35 cellular contexts compared by ENCODE assay signal in genomic region chr2:149371476-149371875, GRCh38.
"Had no signal": no experiment of that assay in that cellular context is flagged by ENCODE, and none has a peak within 500 bp of the region (broad histone marks: within the 10 kb centered on the region; RNA-seq: fewer than 3 reads in every experiment).

No MANE protein-coding gene starts in this region.

- H3K9me3 ChIP-seq: MG63 had no signal

- H3K27me3 ChIP-seq: MG63 had no signal

- H3K36me3 ChIP-seq: MG63 had no signal

- DNase-seq: Karpas-422, Kasumi-1, MG63, MM.1S, MV-4-11, NCI-H1048, NCI-H1092, NCI-H1092 treated with DMSO at 0.1 percent for 48 hours, NCI-H1105, NCI-H1105 treated with DMSO at 0.1 percent for 48 hours, NCI-H1417, NCI-H1417 treated with DMSO at 0.1 percent for 48 hours, NCI-H1436, NCI-H1436 treated with DMSO at 0.1 percent for 48 hours, NCI-H146, NCI-H1694, NCI-H1694 treated with DMSO at 0.1 percent for 48 hours, NCI-H187, NCI-H187 treated with DMSO at 0.1 percent for 48 hours, NCI-H1930, NCI-H2029, NCI-H2029 treated with DMSO at 0.1 percent for 48 hours, NCI-H2081, NCI-H2081 treated with DMSO at 0.1 percent for 48 hours, NCI-H2107, NCI-H2171, NCI-H2171 treated with DMSO at 0.1 percent for 48 hours, NCI-H2227 treated with DMSO at 0.1 percent for 48 hours, NCI-H226, NCI-H345, NCI-H446, NCI-H446 treated with DMSO at 0.1 percent for 48 hours, NCI-H510A, NCI-H510A treated with DMSO at 0.1 percent for 48 hours, NCI-H524 had no signal

- H3K4me3 ChIP-seq: MG63 had no signal
